ENCODE assay signal across 17 cellular contexts in genomic region chr12:90100619-90101018, GRCh38.
DNase-seq lines count a peak whose midpoint lies in the region; ATAC-seq, FAIRE-seq and TF ChIP-seq lines count a peak whose summit lies in the region.
"Had no signal": no experiment of that assay in that cellular context is flagged by ENCODE, and none has a peak within 500 bp of the region (broad histone marks: within the 10 kb centered on the region; RNA-seq: fewer than 3 reads in every experiment).

No MANE protein-coding gene starts in this region.

- no peak for FAIRE-seq in bronchial epithelial cell (lab: Jason Lieb, UNC)

- no peaks in the 10 kb centered on the region for H3K36me3 ChIP-seq in HEK293 (ENCODE audit: control insufficient read depth in 2 of 2, insufficient read depth in 1 of 2, low read length in 2 of 2)
- no peaks in the 10 kb centered on the region for H3K36me3 ChIP-seq in bronchial epithelial cell (ENCODE audit: control insufficient read depth, insufficient read depth, low read length)
- H3K36me3 ChIP-seq in neural progenitor cell: no peaks in the 10 kb centered on the region
- H3K36me3 ChIP-seq: BLaER1 treated with 17β-estradiol and CSF1 and Interleukin-3, amounts not matched to agents 10 nM and 100 nM; SJSA1 had no signal

- H3K27ac Mint-ChIP-seq in neural progenitor cell: peak overlapping the region; percentile 16
- H3K27ac Mint-ChIP-seq in CD4-positive, alpha-beta T cell: no peak overlapping the region

- H3K4me2 ChIP-seq in neural progenitor cell: peak overlapping the region; percentile 24

- ATAC-seq in CD4-positive, alpha-beta T cell (ENCODE audit: poor library complexity): no peak
- no peak for ATAC-seq in GM21619 (IDR thresholded peaks at IDR 0.05; ENCODE audit: unreplicated experiment)
- ATAC-seq: HCT116 had no signal

- H3K27ac ChIP-seq in HEK293 (ENCODE audit: extremely low read depth, low read depth, low read length) (peak overlapping the region; percentile 49; the same call in 1 of the 2 replicates), neural progenitor cell (no peak overlapping the region)
- H3K27ac ChIP-seq in CD4-positive, alpha-beta T cell (ENCODE audit: low read depth, low read length): no peak overlapping the region
- H3K27ac ChIP-seq: 22Rv1; BLaER1 treated with 17β-estradiol and CSF1 and Interleukin-3, amounts not matched to agents 10 nM and 100 nM; HL-60; RWPE1; SJSA1 had no signal

- H3K9me3 ChIP-seq in HEK293 (ENCODE audit: control insufficient read depth, insufficient read depth, low read depth, low read length): no peaks in the 10 kb centered on the region
- H3K9me3 ChIP-seq in neural progenitor cell (ENCODE audit: low read depth): no peaks in the 10 kb centered on the region
- no peaks in the 10 kb centered on the region for H3K9me3 ChIP-seq in CD4-positive, alpha-beta T cell (ENCODE audit: control insufficient read depth, low read length)
- H3K9me3 ChIP-seq: BLaER1 treated with 17β-estradiol and CSF1 and Interleukin-3, amounts not matched to agents 10 nM and 100 nM; SJSA1 had no signal

- H3K4me3 ChIP-seq in HEK293 (ENCODE audit: low read depth, low read length): no peak overlapping the region
- H3K4me3 ChIP-seq in bronchial epithelial cell (ENCODE audit: low read depth, low read length): no peak overlapping the region
- no peak overlapping the region for H3K4me3 ChIP-seq in neural progenitor cell
- no peak overlapping the region for H3K4me3 ChIP-seq in foreskin fibroblast (ENCODE audit: low read depth in 1 of 2, low read length in 2 of 2)
- H3K4me3 ChIP-seq: BLaER1 treated with 17β-estradiol and CSF1 and Interleukin-3, amounts not matched to agents 10 nM and 100 nM; SJSA1 had no signal

- intact Hi-C loops in CD4-positive, alpha-beta T cell (cut with DNase I, micrococcal nuclease): loop anchor here (10.0 kb wide), 2 partner anchors 396 to 1086 kb away; partner anchors contain the start of gene ATP2B1 (in 2 of the 2)

- no peaks in the 10 kb centered on the region for H3K9me3 Mint-ChIP-seq in neural progenitor cell
- H3K9me3 Mint-ChIP-seq in CD4-positive, alpha-beta T cell: no peaks in the 10 kb centered on the region

- H3F3A ChIP-seq in neural progenitor cell (ENCODE audit: low read depth): peaks cover 17% of the 10 kb centered on the region

- no peaks in the 10 kb centered on the region for H3K27me3 ChIP-seq in bronchial epithelial cell (ENCODE audit: control insufficient read depth, insufficient read depth, low read length)
- H3K27me3 ChIP-seq in neural progenitor cell: no peaks in the 10 kb centered on the region
- no peaks in the 10 kb centered on the region for H3K27me3 ChIP-seq in CD4-positive, alpha-beta T cell (ENCODE audit: control insufficient read depth, insufficient read depth, low read length)
- H3K27me3 ChIP-seq: BLaER1 treated with 17β-estradiol and CSF1 and Interleukin-3, amounts not matched to agents 10 nM and 100 nM; SJSA1 had no signal

- no peak overlapping the region for H3K4me3 Mint-ChIP-seq in neural progenitor cell
- no peak overlapping the region for H3K4me3 Mint-ChIP-seq in CD4-positive, alpha-beta T cell

- no peaks in the 10 kb centered on the region for H3K36me3 Mint-ChIP-seq in neural progenitor cell
- no peaks in the 10 kb centered on the region for H3K36me3 Mint-ChIP-seq in CD4-positive, alpha-beta T cell (ENCODE audit: low read depth)

- no peak overlapping the region for H3K9ac ChIP-seq in neural progenitor cell
- H3K9ac ChIP-seq: BLaER1 treated with 17β-estradiol and CSF1 and Interleukin-3, amounts not matched to agents 10 nM and 100 nM had no signal

- no peaks in the 10 kb centered on the region for H3K79me2 ChIP-seq in neural progenitor cell (ENCODE audit: low read depth)

- no peak overlapping the region for H2AFZ ChIP-seq in neural progenitor cell (replicated peaks)

- CTCF ChIA-PET in HEK293 (lab: Yijun Ruan, JAX): interaction anchor here (0.7 to 1.2 kb wide), 5 partner anchors 283 to 618 kb away, joined by 3 read pairs; no protein-coding TSS in a partner anchor
- CTCF ChIA-PET in CD4-positive, alpha-beta T cell (lab: Charles Lee): interaction anchor here (0.6 kb wide), 1 partner anchor 41 kb away, joined by 3 read pairs; no protein-coding TSS in a partner anchor

- H4K20me1 ChIP-seq in neural progenitor cell (ENCODE audit: low read depth): no peaks in the 10 kb centered on the region
- H4K20me1 ChIP-seq: BLaER1 treated with 17β-estradiol and CSF1 and Interleukin-3, amounts not matched to agents 10 nM and 100 nM had no signal

- H3K4me1 ChIP-seq in HEK293 (ENCODE audit: control insufficient read depth, insufficient read depth, low read length): peaks cover 25% of the 10 kb centered on the region
- H3K4me1 ChIP-seq in neural progenitor cell: peaks cover 44% of the 10 kb centered on the region
- H3K4me1 ChIP-seq: SJSA1 had no signal

- TF ChIP-seq CTCF in HEK293 (tag by site-specific recombination; IDR thresholded peaks at IDR 0.05): no peak
- no peak for TF ChIP-seq CTCF in bronchial epithelial cell (IDR thresholded peaks at IDR 0.05; ENCODE audit: insufficient read depth, low read length, severe bottlenecking)
- TF ChIP-seq CTCF in neural progenitor cell (IDR thresholded peaks at IDR 0.05): no peak
- no peak for TF ChIP-seq CTCF in CD4-positive, alpha-beta T cell (IDR thresholded peaks at IDR 0.05)
- TF ChIP-seq CTCF in foreskin fibroblast (IDR thresholded peaks at IDR 0.05; ENCODE audit: low read depth, low read length): no peak

- no peaks in the 10 kb centered on the region for H3K27me3 Mint-ChIP-seq in neural progenitor cell (ENCODE audit: insufficient read depth, low read depth)
- no peaks in the 10 kb centered on the region for H3K27me3 Mint-ChIP-seq in CD4-positive, alpha-beta T cell

- peaks cover 41% of the 10 kb centered on the region for H3K4me1 Mint-ChIP-seq in neural progenitor cell
- H3K4me1 Mint-ChIP-seq in CD4-positive, alpha-beta T cell (ENCODE audit: low read depth): peaks cover 26% of the 10 kb centered on the region

- peak; percentile 3 for DNase-seq in DMS 273 (lab: John Stamatoyannopoulos, UW; ENCODE audit: unreplicated experiment)
- no peak for DNase-seq in DMS 273 treated with DMSO at 0.1 percent for 48 hours (lab: John Stamatoyannopoulos, UW)
- peak; percentile 26 for DNase-seq in bronchial epithelial cell (ENCODE audit: low read depth)
- DNase-seq in neural progenitor cell (ENCODE audit: low spot score): no peak
- no peak for DNase-seq in CD4-positive, alpha-beta T cell
- no peak for DNase-seq in foreskin fibroblast
- DNase-seq: DMS53, NCI-H2107, NCI-H446 had no signal

- POLR2A ChIA-PET in HEK293 (lab: Yijun Ruan, JAX): no interaction called here
- POLR2A ChIA-PET in CD4-positive, alpha-beta T cell (lab: Charles Lee): no interaction called here

TF ChIP-seq in HEK293, 187 proteins besides CTCF, POLR2A, EP300 and RAD21:
- no peak for TF ChIP-seq ZNF221 (tag by site-specific recombination; IDR thresholded peaks at IDR 0.05; ENCODE audit: borderline replicate concordance)
- peak; percentile 47 for TF ChIP-seq WT1 (tag by site-specific recombination; IDR thresholded peaks at IDR 0.05)
TF ChIP-seq in HEK293: peak in this region for 1.

Comparison
In these comparisons a context has a peak if more than half of its experiments do, and no peak if none do; other contexts are left out.
1. DNase-seq: peak in DMS 273 (single experiment) and bronchial epithelial cell (single experiment); none in DMS 273 treated with DMSO at 0.1 percent for 48 hours (single experiment), neural progenitor cell (single experiment), CD4-positive, alpha-beta T cell (0 of 10) and foreskin fibroblast (0 of 2).